Comparison of ENCODE assay signal across 16 cellular contexts in genomic region chr17:48563867-48564199, GRCh38. TPM values are rescaled to one million over a fixed set of nuclear protein-coding genes. Genes with fewer than 3 reads are reported as not detected.
DNase-seq lines count a peak whose midpoint lies in the region; TF ChIP-seq lines count a peak whose summit lies in the region.
"Had no signal": no experiment of that assay in that cellular context is flagged by ENCODE, and none has a peak within 500 bp of the region (broad histone marks: within the 10 kb centered on the region; RNA-seq: fewer than 3 reads in every experiment).

No MANE protein-coding gene starts in this region.

- no peaks in the 10 kb centered on the region for H3K9me3 ChIP-seq in MG63
- H3K9me3 ChIP-seq in muscle layer of colon (ENCODE audit: low read length), result no peaks in the 10 kb centered on the region
- H3K9me3 ChIP-seq in testis, result no peaks in the 10 kb centered on the region

- DNase-seq in MG63 (no peak), cardiac fibroblast (ENCODE audit: low read depth in 2 of 2) (no peak), testis (no peak), SKM-1 (lab: John Stamatoyannopoulos, UW; ENCODE audit: unreplicated experiment) (no peak), ACHN (no peak), NCI-H226 (no peak)
- DNase-seq in stimulated activated CD4-positive, alpha-beta T cell treated with anti-CD3 and anti-CD28 coated beads, Interleukin-15, amount 100 ng/mL, for 24 hours, result no peak
- DNase-seq: activated CD4-positive, alpha-beta T cell treated with anti-CD3 and anti-CD28 coated beads, Interleukin-2, amount 50 U/mL, for 48 hours; foreskin melanocyte; OCI-M1; T-helper 1 cell had no signal

- in situ Hi-C loops in ACHN (cut with HindIII; ENCODE audit: low pct_ligation_motif_present, low pct_unique_long_range_greater_than_20kb, low sequenced_read_pairs), result no loop called here

- H3K9ac ChIP-seq in muscle layer of colon (ENCODE audit: low read length), result peak overlapping the region; percentile 19

- TF ChIP-seq POLR2A in testis (IDR thresholded peaks at IDR 0.05), result no peak

- H3K4me1 ChIP-seq in muscle layer of colon (ENCODE audit: insufficient read depth, low read length) (peaks cover 87% of the 10 kb centered on the region), testis (no peaks in the 10 kb centered on the region)

- H3K27me3 ChIP-seq in MG63, result no peaks in the 10 kb centered on the region
- H3K27me3 ChIP-seq in muscle layer of colon (ENCODE audit: control insufficient read depth in 1 of 2, insufficient read depth in 2 of 2, low read length in 2 of 2), result no peaks in the 10 kb centered on the region
- no peaks in the 10 kb centered on the region for H3K27me3 ChIP-seq in testis

- intact Hi-C loops in testis (cut with DNase I; ENCODE audit: low total_unique reads), result no loop called here

- peaks cover 62% of the 10 kb centered on the region for H3K36me3 ChIP-seq in MG63
- H3K36me3 ChIP-seq in muscle layer of colon (ENCODE audit: insufficient read depth, low read length), result peaks cover 6% of the 10 kb centered on the region
- H3K36me3 ChIP-seq in testis (ENCODE audit: low read depth, missing control alignments), result no peaks in the 10 kb centered on the region

- H3K27ac ChIP-seq in muscle layer of colon (ENCODE audit: low read depth, low read length) (peak overlapping the region; percentile 57), testis (no peak overlapping the region)

- peak overlapping the region; percentile 39 for H3K4me3 ChIP-seq in MG63
- peak overlapping the region; percentile 11 to 56 for H3K4me3 ChIP-seq in cardiac fibroblast (replicated peaks in 1 of 2; ENCODE audit: low read depth in 2 of 2, low read length in 2 of 2)
- peak overlapping the region; percentile 37 to 51 for H3K4me3 ChIP-seq in muscle layer of colon (ENCODE audit: low read depth in 1 of 2, low read length in 2 of 2)
- peak overlapping the region; percentile 39 to 50 for H3K4me3 ChIP-seq in testis

- WGBS in testis, 2 donors, result 11 to 16% methylated on average over 13 of the region's 13 CpGs

- TF ChIP-seq CTCF in cardiac fibroblast (IDR thresholded peaks at IDR 0.05; ENCODE audit: low read depth, low read length), result no peak
- no peak for TF ChIP-seq CTCF in testis (IDR thresholded peaks at IDR 0.05)

RNA-seq across cellular contexts. Expression of gene HOXB4, which starts 14.3 kb away (rescaled TPM):
- 0.86 and 4.2 TPM in 2 replicates for total RNA-seq in MG63 (2014; rRNA removed; shearing (Covaris generic); ENCODE audit: low replicate concordance)
- total RNA-seq in testis, result 1 to 10 TPM; 1.6 to 1.8 TPM
- polyA plus RNA-seq in testis (ENCODE audit: insufficient read depth, low read depth, low replicate concordance), result 1.6 TPM

RNA-seq across cellular contexts. Expression of gene HOXB2, which starts 18.9 kb away (rescaled TPM):
- total RNA-seq in MG63 (2014; rRNA removed; shearing (Covaris generic); ENCODE audit: low replicate concordance), result 7.2 and 16.0 TPM in 2 replicates
- total RNA-seq in testis, result 1 to 10 TPM; 1.8 to 3.3 TPM
- polyA plus RNA-seq in testis (ENCODE audit: insufficient read depth, low read depth, low replicate concordance), result 4.2 TPM
- total RNA-seq: cerebellum had no signal

RNA-seq across cellular contexts. Expression of gene HOXB3, which starts 26.2 kb away (rescaled TPM):
- 2.1 and 4.6 TPM in 2 replicates for total RNA-seq in MG63 (2014; rRNA removed; shearing (Covaris generic); ENCODE audit: low replicate concordance)
- total RNA-seq in testis, result 10 to 100 TPM in 1 of 2 donors, 1 to 10 TPM in 1; 9.2 to 10.6 TPM
- polyA plus RNA-seq in testis (ENCODE audit: insufficient read depth, low read depth, low replicate concordance), result 11.4 TPM
- total RNA-seq: cerebellum had no signal

RNA-seq across cellular contexts. Expression of gene HOXB5, which starts 29.7 kb away (rescaled TPM):
- total RNA-seq in MG63 (2014; rRNA removed; shearing (Covaris generic); ENCODE audit: low replicate concordance), result not detected in 2 replicates
- total RNA-seq in testis, result under 1 TPM; 0.50 to 0.71 TPM
- 1.7 TPM for polyA plus RNA-seq in testis (ENCODE audit: insufficient read depth, low read depth, low replicate concordance)
- total RNA-seq: activated T-helper 2 cell treated with anti-CD3 and anti-CD28 coated beads, Interferon-gamma antibody, Interleukin-2, Interleukin-4, amounts not matched to agents 10 μg/mL and 5 μg/mL and 100 μg/mL, durations not matched to agents 14 hours and 24 hours and 36 hours; cerebellum had no signal

RNA-seq across cellular contexts. Expression of gene HOXB1, which starts 33.0 kb away (rescaled TPM):
- total RNA-seq in MG63 (2014; rRNA removed; shearing (Covaris generic); ENCODE audit: low replicate concordance), result not detected in 2 replicates
- total RNA-seq in testis, result 1 to 10 TPM in 1 of 2 donors, not detected in 1; 1.1 TPM
- not detected for polyA plus RNA-seq in testis (ENCODE audit: insufficient read depth, low read depth, low replicate concordance)
- total RNA-seq: activated T-helper 2 cell treated with anti-CD3 and anti-CD28 coated beads, Interferon-gamma antibody, Interleukin-2, Interleukin-4, amounts not matched to agents 10 μg/mL and 5 μg/mL and 100 μg/mL, durations not matched to agents 14 hours and 24 hours and 36 hours; cerebellum; M059J; omental fat pad had no signal
